In the genomic region with DNA sequence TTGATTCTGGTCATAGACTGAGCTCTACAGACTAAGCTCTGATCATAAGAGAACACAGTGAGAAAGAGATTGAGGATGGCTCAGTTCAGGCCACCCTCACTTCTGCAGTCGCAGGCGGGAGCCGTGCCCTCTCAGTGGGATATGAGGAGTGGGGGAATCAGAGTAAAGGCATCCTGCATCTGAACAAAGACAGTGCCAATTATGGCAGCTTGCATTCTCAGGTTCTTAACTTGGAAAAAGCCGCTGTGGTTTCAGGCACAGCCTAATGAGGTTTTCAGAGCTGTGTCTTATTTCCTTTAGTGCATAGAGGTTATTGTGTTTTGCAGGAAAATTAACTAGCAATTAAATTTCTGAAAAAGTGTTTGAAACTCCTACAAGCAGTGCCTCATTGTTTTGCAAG, we compare ENCODE assay signal across 20 cellular contexts.
"Had no signal": no experiment of that assay in that cellular context is flagged by ENCODE, and none has a peak within 500 bp of the region (broad histone marks: within the 10 kb centered on the region; RNA-seq: fewer than 3 reads in every experiment).

No MANE protein-coding gene starts in this region.

- H3K4me1 ChIP-seq: esophagus squamous epithelium, lower lobe of right lung, prostate gland, sigmoid colon, stomach, thyroid gland, vagina had no signal

- H3K27ac Mint-ChIP-seq: effector memory CD8-positive, alpha-beta T cell; naive thymus-derived CD8-positive, alpha-beta T cell; stimulated activated effector memory CD8-positive, alpha-beta T cell treated with anti-CD3 and anti-CD28 coated beads, Interleukin-12 subunit alpha, Interleukin-12 subunit beta, amount 100 ng/mL, for 72 hours had no signal

- H3K36me3 ChIP-seq: esophagus squamous epithelium, heart right ventricle, lower lobe of right lung, prostate gland, sigmoid colon, stomach, thyroid gland, vagina had no signal

- H3K4me1 Mint-ChIP-seq: naive thymus-derived CD8-positive, alpha-beta T cell; stimulated activated effector memory CD8-positive, alpha-beta T cell treated with anti-CD3 and anti-CD28 coated beads, Interleukin-12 subunit alpha, Interleukin-12 subunit beta, amount 100 ng/mL, for 72 hours had no signal

- H3K27ac ChIP-seq: esophagus squamous epithelium, heart right ventricle, lower lobe of right lung, prostate gland, sigmoid colon, stomach, thyroid gland, vagina had no signal

- H3K4me3 Mint-ChIP-seq: effector memory CD8-positive, alpha-beta T cell; naive thymus-derived CD8-positive, alpha-beta T cell; stimulated activated effector memory CD8-positive, alpha-beta T cell treated with anti-CD3 and anti-CD28 coated beads, Interleukin-12 subunit alpha, Interleukin-12 subunit beta, amount 100 ng/mL, for 72 hours had no signal

- H3K27me3 ChIP-seq: thyroid gland, vagina had no signal

- H3K9me3 Mint-ChIP-seq: effector memory CD8-positive, alpha-beta T cell; stimulated activated effector memory CD8-positive, alpha-beta T cell treated with anti-CD3 and anti-CD28 coated beads, Interleukin-12 subunit alpha, Interleukin-12 subunit beta, amount 100 ng/mL, for 72 hours had no signal

- DNase-seq: cortex of kidney; effector memory CD8-positive, alpha-beta T cell; esophagus squamous epithelium; foreskin melanocyte; glutamatergic neuron; hippocampal formation; lower lobe of right lung; naive thymus-derived CD8-positive, alpha-beta T cell; sigmoid colon; stimulated activated CD4-positive, alpha-beta T cell treated with anti-CD3 and anti-CD28 coated beads, Interleukin-2, amount 100 ng/mL, for 24 hours; stimulated activated CD4-positive, alpha-beta T cell treated with anti-CD3 and anti-CD28 coated beads, Interleukin-4, amount 100 ng/mL, for 24 hours; stimulated activated naive CD4-positive, alpha-beta T cell treated with Interleukin-2 at 50 U/mL for 16 hours; stomach; thyroid gland had no signal

- H3K9me3 ChIP-seq: esophagus squamous epithelium, lower lobe of right lung, prostate gland, sigmoid colon, thyroid gland, vagina had no signal

- H3K4me3 ChIP-seq: esophagus squamous epithelium, heart right ventricle, lower lobe of right lung, prostate gland, sigmoid colon, stomach, thyroid gland, vagina had no signal

- ATAC-seq: effector memory CD8-positive, alpha-beta T cell; lower lobe of right lung; naive thymus-derived CD8-positive, alpha-beta T cell; stimulated activated effector memory CD8-positive, alpha-beta T cell treated with anti-CD3 and anti-CD28 coated beads, Interleukin-12 subunit alpha, Interleukin-12 subunit beta, amount 100 ng/mL, for 72 hours had no signal

- FAIRE-seq: endometrium, keratinocyte had no signal

- H3K36me3 Mint-ChIP-seq: stimulated activated effector memory CD8-positive, alpha-beta T cell treated with anti-CD3 and anti-CD28 coated beads, Interleukin-12 subunit alpha, Interleukin-12 subunit beta, amount 100 ng/mL, for 72 hours had no signal
